In the genomic region with DNA sequence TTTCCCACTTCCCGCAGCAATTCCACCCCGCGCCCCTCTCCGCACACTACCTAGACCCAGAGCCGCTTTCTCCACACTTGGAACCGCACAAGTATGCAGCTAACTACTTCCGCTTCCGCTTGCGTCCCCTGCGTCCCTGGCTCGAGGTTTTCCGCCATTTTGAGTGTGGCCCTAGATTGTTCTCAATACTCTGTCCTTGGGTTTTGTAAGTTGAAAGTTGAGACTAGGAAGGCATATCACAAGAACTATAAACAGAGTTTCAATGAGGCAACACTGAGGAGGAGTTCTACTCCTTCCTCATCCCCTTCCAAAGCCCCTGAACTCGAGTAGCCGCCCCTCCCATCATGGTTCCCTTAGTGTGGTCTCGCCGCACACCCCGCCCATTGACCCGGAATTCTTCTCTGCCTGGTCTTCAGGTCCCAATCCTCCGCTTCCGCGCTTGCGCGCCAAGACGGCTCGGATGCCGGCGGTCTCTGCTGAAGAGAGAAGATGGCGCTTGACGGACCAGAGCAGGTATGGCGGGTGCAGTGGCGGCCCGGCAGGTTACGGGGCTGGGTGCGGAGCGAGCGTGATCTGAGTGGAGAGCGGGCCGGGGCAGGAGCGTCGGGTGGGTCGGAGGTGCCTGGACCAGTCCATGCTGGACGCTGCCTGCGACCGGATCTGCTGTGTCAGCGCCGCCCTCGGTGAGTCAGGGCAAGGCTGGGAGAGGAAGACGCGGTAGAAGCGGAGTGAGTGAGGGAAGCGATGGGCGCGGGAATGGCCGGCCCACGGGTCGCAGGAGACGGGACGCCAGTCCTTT, we compare ENCODE assay signal across 1 cellular context.
TF ChIP-seq lines count a peak whose summit lies in the region.

A gene with protein sequence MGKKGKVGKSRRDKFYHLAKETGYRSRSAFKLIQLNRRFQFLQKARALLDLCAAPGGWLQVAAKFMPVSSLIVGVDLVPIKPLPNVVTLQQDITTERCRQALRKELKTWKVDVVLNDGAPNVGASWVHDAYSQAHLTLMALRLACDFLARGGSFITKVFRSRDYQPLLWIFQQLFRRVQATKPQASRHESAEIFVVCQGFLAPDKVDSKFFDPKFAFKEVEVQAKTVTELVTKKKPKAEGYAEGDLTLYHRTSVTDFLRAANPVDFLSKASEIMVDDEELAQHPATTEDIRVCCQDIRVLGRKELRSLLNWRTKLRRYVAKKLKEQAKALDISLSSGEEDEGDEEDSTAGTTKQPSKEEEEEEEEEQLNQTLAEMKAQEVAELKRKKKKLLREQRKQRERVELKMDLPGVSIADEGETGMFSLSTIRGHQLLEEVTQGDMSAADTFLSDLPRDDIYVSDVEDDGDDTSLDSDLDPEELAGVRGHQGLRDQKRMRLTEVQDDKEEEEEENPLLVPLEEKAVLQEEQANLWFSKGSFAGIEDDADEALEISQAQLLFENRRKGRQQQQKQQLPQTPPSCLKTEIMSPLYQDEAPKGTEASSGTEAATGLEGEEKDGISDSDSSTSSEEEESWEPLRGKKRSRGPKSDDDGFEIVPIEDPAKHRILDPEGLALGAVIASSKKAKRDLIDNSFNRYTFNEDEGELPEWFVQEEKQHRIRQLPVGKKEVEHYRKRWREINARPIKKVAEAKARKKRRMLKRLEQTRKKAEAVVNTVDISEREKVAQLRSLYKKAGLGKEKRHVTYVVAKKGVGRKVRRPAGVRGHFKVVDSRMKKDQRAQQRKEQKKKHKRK (minus strand): TSS at position 662 of the 799 bp plus-strand sequence. CDS start 761 bp downstream, outside the sequence.
PSMC5 (plus strand) TSS at position 430 of the 799 bp plus-strand sequence; CDS start at position 490, 60 bp downstream.

TF ChIP-seq in K562, 482 proteins besides CTCF, POLR2A, EP300 and RAD21 (continued from another document and continues in another):
- TF ChIP-seq, protein P1, sequence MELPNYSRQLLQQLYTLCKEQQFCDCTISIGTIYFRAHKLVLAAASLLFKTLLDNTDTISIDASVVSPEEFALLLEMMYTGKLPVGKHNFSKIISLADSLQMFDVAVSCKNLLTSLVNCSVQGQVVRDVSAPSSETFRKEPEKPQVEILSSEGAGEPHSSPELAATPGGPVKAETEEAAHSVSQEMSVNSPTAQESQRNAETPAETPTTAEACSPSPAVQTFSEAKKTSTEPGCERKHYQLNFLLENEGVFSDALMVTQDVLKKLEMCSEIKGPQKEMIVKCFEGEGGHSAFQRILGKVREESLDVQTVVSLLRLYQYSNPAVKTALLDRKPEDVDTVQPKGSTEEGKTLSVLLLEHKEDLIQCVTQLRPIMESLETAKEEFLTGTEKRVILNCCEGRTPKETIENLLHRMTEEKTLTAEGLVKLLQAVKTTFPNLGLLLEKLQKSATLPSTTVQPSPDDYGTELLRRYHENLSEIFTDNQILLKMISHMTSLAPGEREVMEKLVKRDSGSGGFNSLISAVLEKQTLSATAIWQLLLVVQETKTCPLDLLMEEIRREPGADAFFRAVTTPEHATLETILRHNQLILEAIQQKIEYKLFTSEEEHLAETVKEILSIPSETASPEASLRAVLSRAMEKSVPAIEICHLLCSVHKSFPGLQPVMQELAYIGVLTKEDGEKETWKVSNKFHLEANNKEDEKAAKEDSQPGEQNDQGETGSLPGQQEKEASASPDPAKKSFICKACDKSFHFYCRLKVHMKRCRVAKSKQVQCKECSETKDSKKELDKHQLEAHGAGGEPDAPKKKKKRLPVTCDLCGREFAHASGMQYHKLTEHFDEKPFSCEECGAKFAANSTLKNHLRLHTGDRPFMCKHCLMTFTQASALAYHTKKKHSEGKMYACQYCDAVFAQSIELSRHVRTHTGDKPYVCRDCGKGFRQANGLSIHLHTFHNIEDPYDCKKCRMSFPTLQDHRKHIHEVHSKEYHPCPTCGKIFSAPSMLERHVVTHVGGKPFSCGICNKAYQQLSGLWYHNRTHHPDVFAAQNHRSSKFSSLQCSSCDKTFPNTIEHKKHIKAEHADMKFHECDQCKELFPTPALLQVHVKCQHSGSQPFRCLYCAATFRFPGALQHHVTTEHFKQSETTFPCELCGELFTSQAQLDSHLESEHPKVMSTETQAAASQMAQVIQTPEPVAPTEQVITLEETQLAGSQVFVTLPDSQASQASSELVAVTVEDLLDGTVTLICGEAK (IDR thresholded peaks at IDR 0.05): peak; percentile 99
- TF ChIP-seq, protein P1 (CRISPR knock-in tag; IDR thresholded peaks at IDR 0.05): no peak
- TF ChIP-seq MAFF (IDR thresholded peaks at IDR 0.05; ENCODE audit: low read length) (no peak), FOXJ2 (tag; IDR thresholded peaks at IDR 0.05) (no peak), NONO (IDR thresholded peaks at IDR 0.05; ENCODE audit: low read depth in 2 of 2, low read length in 1 of 2) (no peak; a peak in 1 of 4 replicates), ZNF431 (CRISPR knock-in tag; IDR thresholded peaks at IDR 0.05) (peak; percentile 29; the same call in 1 of the 2 replicates), CREBBP (IDR thresholded peaks at IDR 0.05; ENCODE audit: low read depth, low read length) (no peak), PHF8 (IDR thresholded peaks at IDR 0.05; ENCODE audit: borderline replicate concordance, low read length) (peak; percentile 90), CBX8 (IDR thresholded peaks at IDR 0.05; ENCODE audit: borderline replicate concordance, extremely low read depth, low read depth, low read length, poor library complexity, severe bottlenecking) (no peak), ETV6 (IDR thresholded peaks at IDR 0.05; ENCODE audit: borderline replicate concordance in 1 of 2, low read depth in 2 of 2, low read length in 1 of 2) (0 out of 4 replicates have a peak, but pooled peaks have one; percentile 20 to 60), ETV6 (CRISPR knock-in tag; IDR thresholded peaks at IDR 0.05; ENCODE audit: borderline replicate concordance) (0 out of 2 replicates have a peak, but pooled peaks have one; percentile 72), NCOA1 (IDR thresholded peaks at IDR 0.05; ENCODE audit: low read depth) (peak; percentile 50; the same call in 1 of the 2 replicates), ZBTB7A (IDR thresholded peaks at IDR 0.05; ENCODE audit: borderline replicate concordance, control insufficient read depth, low read depth, low read length) (no peak; the same call in 1 of the 2 replicates), ZNF644 (tag; IDR thresholded peaks at IDR 0.05; ENCODE audit: low read depth) (0 out of 2 replicates have a peak, but pooled peaks have one; percentile 60), NR3C1 (CRISPR knock-in tag; IDR thresholded peaks at IDR 0.05) (no peak), FOXK2 (conservative IDR thresholded peaks at IDR 0.05 in 1 of 2, IDR thresholded peaks at IDR 0.05 in 1 of 2; ENCODE audit: low read depth in 2 of 2) (peak; percentile 41 to 47; a peak in 2 of 4 replicates), C11orf30 (IDR thresholded peaks at IDR 0.05; ENCODE audit: low read depth) (peak; percentile 99), PML (IDR thresholded peaks at IDR 0.05; ENCODE audit: low read length) (peak; percentile 80), SMARCC2 (IDR thresholded peaks at IDR 0.05; ENCODE audit: low read depth) (no peak), KDM1A (IDR thresholded peaks at IDR 0.05) (no peak), DPF2 (IDR thresholded peaks at IDR 0.05) (peak; percentile 31; the same call in 1 of the 2 replicates), ATF1 (CRISPR knock-in tag; IDR thresholded peaks at IDR 0.05) (no peak), ATF1 (tag; IDR thresholded peaks at IDR 0.05) (peak; percentile 93), ELF1 (tag; IDR thresholded peaks at IDR 0.05) (peak; percentile 94), MECOM (CRISPR knock-in tag; IDR thresholded peaks at IDR 0.05) (no peak), ZNF140 (CRISPR knock-in tag; IDR thresholded peaks at IDR 0.05) (no peak), EWSR1 (IDR thresholded peaks at IDR 0.05; ENCODE audit: borderline replicate concordance, low read depth, partially characterized antibody) (no peak), ZNF699 (CRISPR knock-in tag; IDR thresholded peaks at IDR 0.05; ENCODE audit: insufficient replicate concordance) (no peak), NR2C2 (CRISPR knock-in tag; IDR thresholded peaks at IDR 0.05) (peak; percentile 98), NR2C2 (tag; IDR thresholded peaks at IDR 0.05) (peak; percentile 100), HNRNPH1 (optimal IDR thresholded peaks at IDR 0.05; ENCODE audit: low read depth, low read length) (no peak), ZNF696 (CRISPR knock-in tag; conservative IDR thresholded peaks at IDR 0.05) (no peak)
- TF ChIP-seq, protein P2, sequence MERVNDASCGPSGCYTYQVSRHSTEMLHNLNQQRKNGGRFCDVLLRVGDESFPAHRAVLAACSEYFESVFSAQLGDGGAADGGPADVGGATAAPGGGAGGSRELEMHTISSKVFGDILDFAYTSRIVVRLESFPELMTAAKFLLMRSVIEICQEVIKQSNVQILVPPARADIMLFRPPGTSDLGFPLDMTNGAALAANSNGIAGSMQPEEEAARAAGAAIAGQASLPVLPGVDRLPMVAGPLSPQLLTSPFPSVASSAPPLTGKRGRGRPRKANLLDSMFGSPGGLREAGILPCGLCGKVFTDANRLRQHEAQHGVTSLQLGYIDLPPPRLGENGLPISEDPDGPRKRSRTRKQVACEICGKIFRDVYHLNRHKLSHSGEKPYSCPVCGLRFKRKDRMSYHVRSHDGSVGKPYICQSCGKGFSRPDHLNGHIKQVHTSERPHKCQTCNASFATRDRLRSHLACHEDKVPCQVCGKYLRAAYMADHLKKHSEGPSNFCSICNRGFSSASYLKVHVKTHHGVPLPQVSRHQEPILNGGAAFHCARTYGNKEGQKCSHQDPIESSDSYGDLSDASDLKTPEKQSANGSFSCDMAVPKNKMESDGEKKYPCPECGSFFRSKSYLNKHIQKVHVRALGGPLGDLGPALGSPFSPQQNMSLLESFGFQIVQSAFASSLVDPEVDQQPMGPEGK (CRISPR knock-in tag; IDR thresholded peaks at IDR 0.05; ENCODE audit: borderline replicate concordance): no peak
- TF ChIP-seq, protein P3, sequence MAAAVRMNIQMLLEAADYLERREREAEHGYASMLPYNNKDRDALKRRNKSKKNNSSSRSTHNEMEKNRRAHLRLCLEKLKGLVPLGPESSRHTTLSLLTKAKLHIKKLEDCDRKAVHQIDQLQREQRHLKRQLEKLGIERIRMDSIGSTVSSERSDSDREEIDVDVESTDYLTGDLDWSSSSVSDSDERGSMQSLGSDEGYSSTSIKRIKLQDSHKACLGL (CRISPR knock-in tag; IDR thresholded peaks at IDR 0.05; ENCODE audit: borderline replicate concordance, poor library complexity, severe bottlenecking): peak; percentile 45
- TF ChIP-seq, protein P4, sequence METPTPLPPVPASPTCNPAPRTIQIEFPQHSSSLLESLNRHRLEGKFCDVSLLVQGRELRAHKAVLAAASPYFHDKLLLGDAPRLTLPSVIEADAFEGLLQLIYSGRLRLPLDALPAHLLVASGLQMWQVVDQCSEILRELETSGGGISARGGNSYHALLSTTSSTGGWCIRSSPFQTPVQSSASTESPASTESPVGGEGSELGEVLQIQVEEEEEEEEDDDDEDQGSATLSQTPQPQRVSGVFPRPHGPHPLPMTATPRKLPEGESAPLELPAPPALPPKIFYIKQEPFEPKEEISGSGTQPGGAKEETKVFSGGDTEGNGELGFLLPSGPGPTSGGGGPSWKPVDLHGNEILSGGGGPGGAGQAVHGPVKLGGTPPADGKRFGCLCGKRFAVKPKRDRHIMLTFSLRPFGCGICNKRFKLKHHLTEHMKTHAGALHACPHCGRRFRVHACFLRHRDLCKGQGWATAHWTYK (CRISPR knock-in tag; IDR thresholded peaks at IDR 0.05): peak; percentile 73; the same call in 1 of the 2 replicates
- TF ChIP-seq, protein P5, sequence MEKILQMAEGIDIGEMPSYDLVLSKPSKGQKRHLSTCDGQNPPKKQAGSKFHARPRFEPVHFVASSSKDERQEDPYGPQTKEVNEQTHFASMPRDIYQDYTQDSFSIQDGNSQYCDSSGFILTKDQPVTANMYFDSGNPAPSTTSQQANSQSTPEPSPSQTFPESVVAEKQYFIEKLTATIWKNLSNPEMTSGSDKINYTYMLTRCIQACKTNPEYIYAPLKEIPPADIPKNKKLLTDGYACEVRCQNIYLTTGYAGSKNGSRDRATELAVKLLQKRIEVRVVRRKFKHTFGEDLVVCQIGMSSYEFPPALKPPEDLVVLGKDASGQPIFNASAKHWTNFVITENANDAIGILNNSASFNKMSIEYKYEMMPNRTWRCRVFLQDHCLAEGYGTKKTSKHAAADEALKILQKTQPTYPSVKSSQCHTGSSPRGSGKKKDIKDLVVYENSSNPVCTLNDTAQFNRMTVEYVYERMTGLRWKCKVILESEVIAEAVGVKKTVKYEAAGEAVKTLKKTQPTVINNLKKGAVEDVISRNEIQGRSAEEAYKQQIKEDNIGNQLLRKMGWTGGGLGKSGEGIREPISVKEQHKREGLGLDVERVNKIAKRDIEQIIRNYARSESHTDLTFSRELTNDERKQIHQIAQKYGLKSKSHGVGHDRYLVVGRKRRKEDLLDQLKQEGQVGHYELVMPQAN (IDR thresholded peaks at IDR 0.05; ENCODE audit: borderline replicate concordance): peak; percentile 90
- TF ChIP-seq, protein P6, sequence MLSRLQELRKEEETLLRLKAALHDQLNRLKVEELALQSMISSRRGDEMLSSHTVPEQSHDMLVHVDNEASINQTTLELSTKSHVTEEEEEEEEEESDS (CRISPR knock-in tag; IDR thresholded peaks at IDR 0.05): no peak
